In genomic region chr17:14138649-14139048, GRCh38 we compare ENCODE assay signal across 32 cellular contexts.
"Had no signal": no experiment of that assay in that cellular context is flagged by ENCODE, and none has a peak within 500 bp of the region (broad histone marks: within the 10 kb centered on the region; RNA-seq: fewer than 3 reads in every experiment).

No MANE protein-coding gene starts in this region.

- H3K4me3 Mint-ChIP-seq: immature natural killer cell; naive thymus-derived CD8-positive, alpha-beta T cell; nephron; neural crest cell; stimulated activated effector memory CD8-positive, alpha-beta T cell treated with anti-CD3 and anti-CD28 coated beads, Interleukin-12 subunit alpha, Interleukin-12 subunit beta, amount 100 ng/mL, for 72 hours; stimulated activated naive CD8-positive, alpha-beta T cell treated with anti-CD3 and anti-CD28 coated beads, Interleukin-15, Interleukin-2, amounts not matched to agents 100 ng/mL and 50 ng/mL, for 24 hours had no signal

- H3K36me3 ChIP-seq: left lung, lower lobe of right lung, neutrophil, ovary, right atrium auricular region, suprapubic skin, thoracic aorta, tibial artery, upper lobe of right lung had no signal

- ATAC-seq: left colon; left lung; lower lobe of right lung; naive thymus-derived CD8-positive, alpha-beta T cell; sciatic nerve; stimulated activated effector memory CD8-positive, alpha-beta T cell treated with anti-CD3 and anti-CD28 coated beads, Interleukin-12 subunit alpha, Interleukin-12 subunit beta, amount 100 ng/mL, for 72 hours; upper lobe of right lung had no signal

- H3K27me3 ChIP-seq: left lung, neutrophil, ovary, right atrium auricular region, suprapubic skin, tibial artery, upper lobe of right lung had no signal

- DNase-seq: hypothalamus; immature natural killer cell; kidney; left colon; left lung; lower lobe of right lung; mammary epithelial cell; mesenchymal stem cell; midbrain; naive thymus-derived CD8-positive, alpha-beta T cell; ovary; stimulated activated CD4-positive, alpha-beta T cell treated with anti-CD3 and anti-CD28 coated beads, Interleukin-12 subunit alpha, Interleukin-12 subunit beta, amount 100 ng/mL, for 4 hours; stimulated activated CD4-positive, alpha-beta T cell treated with anti-CD3 and anti-CD28 coated beads, Interleukin-15, amount 100 ng/mL, for 24 hours; stimulated activated CD4-positive, alpha-beta T cell treated with anti-CD3 and anti-CD28 coated beads, Interleukin-2, amount 100 ng/mL, for 24 hours; stimulated activated CD4-positive, alpha-beta T cell treated with anti-CD3 and anti-CD28 coated beads, Interleukin-4, amount 100 ng/mL, for 1 hour; stimulated activated naive CD4-positive, alpha-beta T cell; tibial artery; trophoblast cell; upper lobe of right lung had no signal

- H3K27me3 Mint-ChIP-seq: naive thymus-derived CD8-positive, alpha-beta T cell; progenitor cell of endocrine pancreas; stimulated activated naive CD8-positive, alpha-beta T cell treated with anti-CD3 and anti-CD28 coated beads, Interleukin-15, Interleukin-2, amounts not matched to agents 100 ng/mL and 50 ng/mL, for 24 hours had no signal

- H3K4me3 ChIP-seq: left lung, lower lobe of right lung, ovary, right atrium auricular region, skin epidermis, suprapubic skin, thoracic aorta, tibial artery, upper lobe of right lung had no signal

- H3K4me1 ChIP-seq: lower lobe of right lung, suprapubic skin, upper lobe of right lung had no signal

- H3K9me3 Mint-ChIP-seq: immature natural killer cell; naive thymus-derived CD8-positive, alpha-beta T cell; nephron; neural crest cell; stimulated activated effector memory CD8-positive, alpha-beta T cell treated with anti-CD3 and anti-CD28 coated beads, Interleukin-12 subunit alpha, Interleukin-12 subunit beta, amount 100 ng/mL, for 72 hours; stimulated activated naive CD8-positive, alpha-beta T cell treated with anti-CD3 and anti-CD28 coated beads, Interleukin-15, Interleukin-2, amounts not matched to agents 100 ng/mL and 50 ng/mL, for 24 hours had no signal

- H3K36me3 Mint-ChIP-seq: immature natural killer cell; stimulated activated effector memory CD8-positive, alpha-beta T cell treated with anti-CD3 and anti-CD28 coated beads, Interleukin-12 subunit alpha, Interleukin-12 subunit beta, amount 100 ng/mL, for 72 hours had no signal

- FAIRE-seq: islet of Langerhans, kidney, urothelium cell line had no signal

- H3K27ac Mint-ChIP-seq: immature natural killer cell; naive thymus-derived CD8-positive, alpha-beta T cell; nephron; progenitor cell of endocrine pancreas; stimulated activated effector memory CD8-positive, alpha-beta T cell treated with anti-CD3 and anti-CD28 coated beads, Interleukin-12 subunit alpha, Interleukin-12 subunit beta, amount 100 ng/mL, for 72 hours; stimulated activated naive CD8-positive, alpha-beta T cell treated with anti-CD3 and anti-CD28 coated beads, Interleukin-15, Interleukin-2, amounts not matched to agents 100 ng/mL and 50 ng/mL, for 24 hours had no signal

- H3K27ac ChIP-seq: left lung, lower lobe of right lung, neutrophil, ovary, right atrium auricular region, skin epidermis, suprapubic skin, thoracic aorta, tibial artery, upper lobe of right lung had no signal

- H3K9me3 ChIP-seq: left lung, lower lobe of right lung, neutrophil, ovary, right atrium auricular region, suprapubic skin, thoracic aorta, tibial artery, upper lobe of right lung had no signal
